In genomic region chr16:48499822-48500440, GRCh38 we compare ENCODE assay signal across 9 cellular contexts.
DNase-seq lines count a peak whose midpoint lies in the region; ATAC-seq and TF ChIP-seq lines count a peak whose summit lies in the region.
"Had no signal": no experiment of that assay in that cellular context is flagged by ENCODE, and none has a peak within 500 bp of the region (broad histone marks: within the 10 kb centered on the region; RNA-seq: fewer than 3 reads in every experiment).

No MANE protein-coding gene starts in this region.

- intact Hi-C loops in thyroid gland (cut with DNase I): loop anchor here (10.0 kb wide), 1 partner anchor 75 kb away; no protein-coding TSS in a partner anchor

- H3K4me3 ChIP-seq in LNCaP clone FGC (ENCODE audit: low read depth, low read length) (no peak overlapping the region; the same call in 1 of the 2 replicates), thyroid gland (replicated peaks in 1 of 3) (no peak overlapping the region)
- H3K4me3 ChIP-seq: HAP-1 had no signal

- no peak for ATAC-seq in WTC11

- 3% methylated on average over 3 of the region's 3 CpGs for WGBS in thyroid gland, 2 donors

- peak overlapping the region; percentile 35 for H3K27ac ChIP-seq in layer of hippocampus (ENCODE audit: low read depth, low read length)
- peak overlapping the region; percentile 83 to 95 (median 85) for H3K27ac ChIP-seq in thyroid gland

- no peaks in the 10 kb centered on the region; the same call in 1 of the 2 replicates for H3K27me3 Mint-ChIP-seq in WTC11 (ENCODE audit: low read depth)

- H3K4me1 ChIP-seq in thyroid gland: peaks cover 26 to 38% of the 10 kb centered on the region in 2 donors

- no peak for TF ChIP-seq POLR2A in thyroid gland (IDR thresholded peaks at IDR 0.05)

- peak; percentile 92 for DNase-seq in LNCaP clone FGC (ENCODE audit: low read depth)
- DNase-seq in brain pericyte (ENCODE audit: low read depth, low spot score): peak; percentile 63
- peak; percentile 56 to 62 for DNase-seq in thyroid gland
- no peak for DNase-seq in WTC11 (ENCODE audit: low spot score)
- DNase-seq in islet precursor cell: no peak
- DNase-seq in activated gamma-delta T cell (lab: John Stamatoyannopoulos, UW): no peak
- no peak for DNase-seq in NOMO-1 treated with dmso at 0.1 percent for 144 hours (lab: John Stamatoyannopoulos, UW; ENCODE audit: unreplicated experiment)

- H3K9me3 ChIP-seq in thyroid gland: no peaks in the 10 kb centered on the region
- H3K9me3 ChIP-seq: HAP-1 had no signal

- TF ChIP-seq CTCF in LNCaP clone FGC (IDR thresholded peaks at IDR 0.05; ENCODE audit: control insufficient read depth, extremely low read depth, insufficient read depth) (no peak), thyroid gland (IDR thresholded peaks at IDR 0.05) (no peak), WTC11 (IDR thresholded peaks at IDR 0.05) (no peak)

- H3K9me3 Mint-ChIP-seq in WTC11: peaks cover 23% of the 10 kb centered on the region

- peaks cover 5% of the 10 kb centered on the region; the same call in 1 of the 2 replicates for H3K36me3 Mint-ChIP-seq in WTC11

- H3K27me3 ChIP-seq in layer of hippocampus (ENCODE audit: control insufficient read depth, insufficient read depth, low read length) (no peaks in the 10 kb centered on the region), thyroid gland (no peaks in the 10 kb centered on the region)

- H3K4me3 Mint-ChIP-seq in WTC11: no peak overlapping the region

- POLR2A ChIA-PET in WTC11 (lab: Charles Lee): no interaction called here

- H3K36me3 ChIP-seq in thyroid gland: no peaks in the 10 kb centered on the region
- H3K36me3 ChIP-seq: HAP-1 had no signal

- CTCF ChIA-PET in WTC11 (lab: Charles Lee): interaction anchor here (0.7 to 3.3 kb wide), 2 partner anchors 123 to 131 kb away, joined by 3 to 14 read pairs; no protein-coding TSS in a partner anchor

- no peak overlapping the region for H3K27ac Mint-ChIP-seq in WTC11

- peaks cover 11% of the 10 kb centered on the region for H3K4me1 Mint-ChIP-seq in WTC11

TF ChIP-seq in WTC11, 78 proteins besides CTCF, POLR2A, EP300 and RAD21:
- no peak for TF ChIP-seq ZNF219 (CRISPR knock-in tag; IDR thresholded peaks at IDR 0.05; ENCODE audit: borderline replicate concordance)
- no peak for TF ChIP-seq CREB1 (CRISPR knock-in tag; IDR thresholded peaks at IDR 0.05)
- TF ChIP-seq SOX15 (CRISPR knock-in tag; IDR thresholded peaks at IDR 0.05): no peak
- no peak for TF ChIP-seq FOXJ3 (CRISPR knock-in tag; IDR thresholded peaks at IDR 0.05; ENCODE audit: borderline replicate concordance)
- no peak for TF ChIP-seq TEAD4 (CRISPR knock-in tag; IDR thresholded peaks at IDR 0.05)
- no peak for TF ChIP-seq ZNF396 (CRISPR knock-in tag; IDR thresholded peaks at IDR 0.05; ENCODE audit: borderline replicate concordance)
- no peak for TF ChIP-seq ZNF121 (CRISPR knock-in tag; IDR thresholded peaks at IDR 0.05)
- TF ChIP-seq, protein P1, sequence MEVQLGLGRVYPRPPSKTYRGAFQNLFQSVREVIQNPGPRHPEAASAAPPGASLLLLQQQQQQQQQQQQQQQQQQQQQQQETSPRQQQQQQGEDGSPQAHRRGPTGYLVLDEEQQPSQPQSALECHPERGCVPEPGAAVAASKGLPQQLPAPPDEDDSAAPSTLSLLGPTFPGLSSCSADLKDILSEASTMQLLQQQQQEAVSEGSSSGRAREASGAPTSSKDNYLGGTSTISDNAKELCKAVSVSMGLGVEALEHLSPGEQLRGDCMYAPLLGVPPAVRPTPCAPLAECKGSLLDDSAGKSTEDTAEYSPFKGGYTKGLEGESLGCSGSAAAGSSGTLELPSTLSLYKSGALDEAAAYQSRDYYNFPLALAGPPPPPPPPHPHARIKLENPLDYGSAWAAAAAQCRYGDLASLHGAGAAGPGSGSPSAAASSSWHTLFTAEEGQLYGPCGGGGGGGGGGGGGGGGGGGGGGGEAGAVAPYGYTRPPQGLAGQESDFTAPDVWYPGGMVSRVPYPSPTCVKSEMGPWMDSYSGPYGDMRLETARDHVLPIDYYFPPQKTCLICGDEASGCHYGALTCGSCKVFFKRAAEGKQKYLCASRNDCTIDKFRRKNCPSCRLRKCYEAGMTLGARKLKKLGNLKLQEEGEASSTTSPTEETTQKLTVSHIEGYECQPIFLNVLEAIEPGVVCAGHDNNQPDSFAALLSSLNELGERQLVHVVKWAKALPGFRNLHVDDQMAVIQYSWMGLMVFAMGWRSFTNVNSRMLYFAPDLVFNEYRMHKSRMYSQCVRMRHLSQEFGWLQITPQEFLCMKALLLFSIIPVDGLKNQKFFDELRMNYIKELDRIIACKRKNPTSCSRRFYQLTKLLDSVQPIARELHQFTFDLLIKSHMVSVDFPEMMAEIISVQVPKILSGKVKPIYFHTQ (CRISPR knock-in tag; IDR thresholded peaks at IDR 0.05): no peak
- no peak for TF ChIP-seq ZMAT4 (CRISPR knock-in tag; IDR thresholded peaks at IDR 0.05)
- TF ChIP-seq, protein P2, sequence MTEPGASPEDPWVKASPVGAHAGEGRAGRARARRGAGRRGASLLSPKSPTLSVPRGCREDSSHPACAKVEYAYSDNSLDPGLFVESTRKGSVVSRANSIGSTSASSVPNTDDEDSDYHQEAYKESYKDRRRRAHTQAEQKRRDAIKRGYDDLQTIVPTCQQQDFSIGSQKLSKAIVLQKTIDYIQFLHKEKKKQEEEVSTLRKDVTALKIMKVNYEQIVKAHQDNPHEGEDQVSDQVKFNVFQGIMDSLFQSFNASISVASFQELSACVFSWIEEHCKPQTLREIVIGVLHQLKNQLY (CRISPR knock-in tag; IDR thresholded peaks at IDR 0.05): no peak
- TF ChIP-seq FOXP1 (CRISPR knock-in tag; IDR thresholded peaks at IDR 0.05; ENCODE audit: borderline replicate concordance): no peak
- TF ChIP-seq CBFB (CRISPR knock-in tag; IDR thresholded peaks at IDR 0.05; ENCODE audit: low read depth): no peak
TF ChIP-seq in WTC11: peak in this region for 0.

Comparison
In these comparisons a context has a peak if more than half of its experiments do, and no peak if none do; other contexts are left out.
1. DNase-seq: peak in LNCaP clone FGC (single experiment), brain pericyte (single experiment) and thyroid gland (2 of 2); none in WTC11 (single experiment), islet precursor cell (single experiment), activated gamma-delta T cell (single experiment) and NOMO-1 treated with dmso at 0.1 percent for 144 hours (single experiment).